In genomic region chr14:77189479-77189878, GRCh38 we compare ENCODE assay signal across 20 cellular contexts. TPM values are rescaled to one million over a fixed set of nuclear protein-coding genes. Genes with fewer than 3 reads are reported as not detected.
DNase-seq lines count a peak whose midpoint lies in the region; ATAC-seq and TF ChIP-seq lines count a peak whose summit lies in the region.
"Had no signal": no experiment of that assay in that cellular context is flagged by ENCODE, and none has a peak within 500 bp of the region (broad histone marks: within the 10 kb centered on the region; RNA-seq: fewer than 3 reads in every experiment).

No MANE protein-coding gene starts in this region.

- no peaks in the 10 kb centered on the region for H3K9me3 ChIP-seq in heart left ventricle
- H3K9me3 ChIP-seq: MG63, SJSA1 had no signal

- H3K36me3 ChIP-seq in heart left ventricle: no peaks in the 10 kb centered on the region
- H3K36me3 ChIP-seq: MG63, SJSA1 had no signal

- no peak overlapping the region for H3K4me3 ChIP-seq in heart left ventricle
- H3K4me3 ChIP-seq: MG63, SJSA1 had no signal

- peaks cover 0 to 8% (median 0%) of the 10 kb centered on the region in 12 donors for H3K4me1 ChIP-seq in heart left ventricle
- H3K4me1 ChIP-seq: SJSA1 had no signal

- no peak for TF ChIP-seq POLR2A in heart left ventricle (IDR thresholded peaks at IDR 0.05)

- H3K27ac ChIP-seq in caudate nucleus (ENCODE audit: low read depth, low read length) (no peak overlapping the region), heart left ventricle (no peak overlapping the region)
- H3K27ac ChIP-seq: SJSA1 had no signal

- intact Hi-C loops in heart left ventricle (cut with DNase I): no loop called here

- DNase-seq in NCI-H345 (lab: John Stamatoyannopoulos, UW): peak; percentile 2
- DNase-seq in NCI-H345 treated with DMSO at 0.1 percent for 48 hours (lab: John Stamatoyannopoulos, UW; ENCODE audit: unreplicated experiment): no peak
- peak; percentile 88 for DNase-seq in NCI-H2107 treated with DMSO at 0.1 percent for 48 hours (lab: John Stamatoyannopoulos, UW; ENCODE audit: unreplicated experiment)
- peak; percentile 31 for DNase-seq in left lobe of liver (ENCODE audit: low spot score)
- DNase-seq in caudate nucleus (lab: John Stamatoyannopoulos, UW): no peak
- no peak for DNase-seq in heart left ventricle
- DNase-seq in NOMO-1 (lab: John Stamatoyannopoulos, UW; ENCODE audit: unreplicated experiment in 2 of 2): no peak
- DNase-seq: AML-193, DMS79, HFFc6, MG63, NCI-H1417, NCI-H1694 treated with DMSO at 0.1 percent for 48 hours had no signal

- no peak for TF ChIP-seq CTCF in heart left ventricle (IDR thresholded peaks at IDR 0.05)

- no peak for ATAC-seq in left lobe of liver
- ATAC-seq in heart left ventricle: no peak
- ATAC-seq: Right ventricle myocardium inferior had no signal

- 43 to 56% (median 47%) methylated on average over 4 of the region's 4 CpGs for WGBS in heart left ventricle, 4 donors

- H3K27me3 ChIP-seq in heart left ventricle: peaks cover 0 to 15% (median 0%) of the 10 kb centered on the region in 9 donors
- H3K27me3 ChIP-seq: MG63 had no signal

RNA-seq across cellular contexts. Expression of gene TMEM63C, which starts 7.9 kb away (rescaled TPM):
- total RNA-seq in left lobe of liver (0.35 TPM), heart left ventricle (1 to 10 TPM in 6 of 9 donors, under 1 TPM in 2, not detected in 1; 0.48 to 3.7 (median 1.7) TPM)
- polyA plus RNA-seq in heart left ventricle: 1 to 10 TPM in 1 of 2 donors, under 1 TPM in 1; 0.01 to 4.0 TPM
- total RNA-seq: NCI-H460 had no signal
- polyA plus RNA-seq: AG04450 had no signal

RNA-seq across cellular contexts. Expression of gene ZDHHC22, which starts 47.9 kb away (rescaled TPM):
- total RNA-seq in left lobe of liver (not detected), heart left ventricle (under 1 TPM in 1 of 9 donors, not detected in 8; 0.12 TPM)
- polyA plus RNA-seq in heart left ventricle: not detected
- total RNA-seq: A172; HFFc6; NCI-H460; Right ventricle myocardium inferior; T-helper 1 cell treated with Interleukin-12 subunit alpha and Interleukin-12 subunit beta and Interleukin-4 antibody, amounts not matched to agents 30 ng/mL and 1 ng/mL, for 36 hours had no signal
- polyA plus RNA-seq: AG04450, CD14-positive monocyte had no signal

Comparison
In these comparisons a context has a peak if more than half of its experiments do, and no peak if none do; other contexts are left out.
1. DNase-seq: peak in NCI-H345 (single experiment), NCI-H2107 treated with DMSO at 0.1 percent for 48 hours (single experiment) and left lobe of liver (single experiment); none in NCI-H345 treated with DMSO at 0.1 percent for 48 hours (single experiment), caudate nucleus (0 of 61), heart left ventricle (0 of 5) and NOMO-1 (0 of 2).